ENCODE assay signal across 8 cellular contexts in genomic region chr18:44758821-44759624, GRCh38.
DNase-seq lines count a peak whose midpoint lies in the region; ATAC-seq and TF ChIP-seq lines count a peak whose summit lies in the region.

No MANE protein-coding gene starts in this region.

- H3K4me3 ChIP-seq in lower leg skin (ENCODE audit: low read depth, poor library complexity, severe bottlenecking) (no peak overlapping the region), aorta (ENCODE audit: low read length in 2 of 2) (no peak overlapping the region)

- 83 to 85% methylated on average over 13 of the region's 13 CpGs for WGBS in lower leg skin, 2 donors
- 91 to 92% methylated on average over 13 of the region's 13 CpGs for WGBS in aorta, 2 donors

- peaks cover 0 to 8% (median 0%) of the 10 kb centered on the region in 7 donors for H3K9me3 Mint-ChIP-seq in naive B cell

- no peak for TF ChIP-seq CTCF in lower leg skin (IDR thresholded peaks at IDR 0.05)

- no peaks in the 10 kb centered on the region for H3K4me1 ChIP-seq in aorta (ENCODE audit: control insufficient read depth in 1 of 2, insufficient read depth in 2 of 2, low read length in 2 of 2)

- peaks cover 80 to 94% (median 94%) of the 10 kb centered on the region in 3 donors for H3K4me1 Mint-ChIP-seq in naive B cell

- ATAC-seq in GM18868 (IDR thresholded peaks at IDR 0.05; ENCODE audit: unreplicated experiment) (peak; percentile 93), HG02885 (IDR thresholded peaks at IDR 0.05; ENCODE audit: poor library complexity, unreplicated experiment) (peak; percentile 94), naive B cell (ENCODE audit: low read depth in 2 of 2) (peak; percentile 91 to 92), aorta (ENCODE audit: low FRiP score) (no peak)

- intact Hi-C loops in lower leg skin (cut with DNase I; ENCODE audit: low total_unique reads), result no loop called here
- intact Hi-C loops in aorta (cut with DNase I), result no loop called here

- no peaks in the 10 kb centered on the region for H3K36me3 ChIP-seq in aorta (ENCODE audit: control insufficient read depth in 1 of 2, insufficient read depth in 2 of 2, low read length in 1 of 2)

- H3K27me3 ChIP-seq in aorta (ENCODE audit: control insufficient read depth in 1 of 2, insufficient read depth in 2 of 2, low read length in 1 of 2), result no peaks in the 10 kb centered on the region

- peak; percentile 53 for DNase-seq in SKM-1 treated with dmso at 0.1 percent for 144 hours (lab: John Stamatoyannopoulos, UW; ENCODE audit: unreplicated experiment)
- DNase-seq in naive B cell, result peak; percentile 86
- no peak for DNase-seq in cerebellar nuclear complex (lab: John Stamatoyannopoulos, UW)
- DNase-seq in lower leg skin (ENCODE audit: low spot score in 2 of 2), result no peak
- DNase-seq in NCI-H1694 treated with DMSO at 0.1 percent for 48 hours (lab: John Stamatoyannopoulos, UW), result no peak
- no peak for DNase-seq in aorta

- H3K36me3 Mint-ChIP-seq in naive B cell, result peaks cover 14 to 31% of the 10 kb centered on the region in 2 donors

- H3K27ac ChIP-seq in aorta (ENCODE audit: low read depth in 1 of 2, low read length in 2 of 2), result no peak overlapping the region

- peak overlapping the region; percentile 95 to 99 (median 98) for H3K27ac Mint-ChIP-seq in naive B cell

- H3K4me3 Mint-ChIP-seq in naive B cell, result peak overlapping the region; percentile 48 to 88 (median 77)

- H3K27me3 Mint-ChIP-seq in naive B cell, result no peaks in the 10 kb centered on the region

- TF ChIP-seq POLR2A in lower leg skin (IDR thresholded peaks at IDR 0.05), result no peak

- no peaks in the 10 kb centered on the region for H3K9me3 ChIP-seq in aorta (ENCODE audit: control insufficient read depth, low read length)

Comparison
In these comparisons a context has a peak if more than half of its experiments do, and no peak if none do; other contexts are left out.
1. DNase-seq: peak in SKM-1 treated with dmso at 0.1 percent for 144 hours (single experiment) and naive B cell (single experiment); none in cerebellar nuclear complex (0 of 2), lower leg skin (0 of 2), NCI-H1694 treated with DMSO at 0.1 percent for 48 hours (single experiment) and aorta (0 of 2).